In the genomic region with DNA sequence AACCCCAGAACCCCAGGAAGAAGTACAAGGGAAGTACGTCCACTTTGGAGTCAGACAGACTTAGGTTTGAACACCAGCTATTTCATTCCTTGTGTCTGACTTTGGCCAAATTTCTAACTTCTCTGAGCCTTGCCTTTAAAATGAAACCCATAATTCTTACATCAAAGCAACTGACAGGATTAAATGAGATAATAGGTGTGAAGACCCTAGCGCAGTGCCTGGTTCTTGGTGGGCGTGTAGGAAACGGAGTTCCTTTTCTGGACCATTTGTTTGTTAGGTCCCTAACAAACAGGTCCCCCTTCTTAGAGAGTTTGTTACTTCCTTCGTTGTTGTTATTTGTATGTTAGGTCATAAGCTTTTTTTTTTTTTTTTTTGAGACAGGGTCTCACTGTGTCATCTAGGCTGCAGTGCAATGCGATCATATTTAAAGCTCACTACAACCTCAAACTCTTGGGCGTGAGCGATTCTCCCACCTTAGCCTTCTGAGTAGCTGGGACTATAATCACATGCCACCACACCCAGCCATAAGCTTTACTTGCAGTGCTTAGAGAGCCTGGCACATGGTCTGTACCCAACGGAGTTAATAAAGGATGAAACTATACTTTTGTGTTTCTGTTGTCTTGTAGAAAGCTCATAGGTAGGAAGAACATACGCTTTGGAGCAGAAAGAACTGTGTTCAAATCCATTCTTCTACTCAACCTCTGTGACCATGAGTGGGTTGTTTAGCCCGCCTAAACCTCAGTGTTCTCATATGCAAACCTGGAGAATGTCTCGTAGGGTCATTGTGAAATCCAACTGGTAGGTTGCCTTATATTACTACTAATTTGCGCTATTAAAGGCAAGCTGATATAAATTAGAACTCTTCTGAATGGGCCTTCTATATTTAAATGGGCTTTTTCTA, we compare ENCODE assay signal across 1 cellular context.
TF ChIP-seq lines count a peak whose summit lies in the region.

No MANE protein-coding gene starts in this region.

TF ChIP-seq in HepG2, 621 proteins besides CTCF, POLR2A, EP300 and RAD21:
- TF ChIP-seq, protein P1, sequence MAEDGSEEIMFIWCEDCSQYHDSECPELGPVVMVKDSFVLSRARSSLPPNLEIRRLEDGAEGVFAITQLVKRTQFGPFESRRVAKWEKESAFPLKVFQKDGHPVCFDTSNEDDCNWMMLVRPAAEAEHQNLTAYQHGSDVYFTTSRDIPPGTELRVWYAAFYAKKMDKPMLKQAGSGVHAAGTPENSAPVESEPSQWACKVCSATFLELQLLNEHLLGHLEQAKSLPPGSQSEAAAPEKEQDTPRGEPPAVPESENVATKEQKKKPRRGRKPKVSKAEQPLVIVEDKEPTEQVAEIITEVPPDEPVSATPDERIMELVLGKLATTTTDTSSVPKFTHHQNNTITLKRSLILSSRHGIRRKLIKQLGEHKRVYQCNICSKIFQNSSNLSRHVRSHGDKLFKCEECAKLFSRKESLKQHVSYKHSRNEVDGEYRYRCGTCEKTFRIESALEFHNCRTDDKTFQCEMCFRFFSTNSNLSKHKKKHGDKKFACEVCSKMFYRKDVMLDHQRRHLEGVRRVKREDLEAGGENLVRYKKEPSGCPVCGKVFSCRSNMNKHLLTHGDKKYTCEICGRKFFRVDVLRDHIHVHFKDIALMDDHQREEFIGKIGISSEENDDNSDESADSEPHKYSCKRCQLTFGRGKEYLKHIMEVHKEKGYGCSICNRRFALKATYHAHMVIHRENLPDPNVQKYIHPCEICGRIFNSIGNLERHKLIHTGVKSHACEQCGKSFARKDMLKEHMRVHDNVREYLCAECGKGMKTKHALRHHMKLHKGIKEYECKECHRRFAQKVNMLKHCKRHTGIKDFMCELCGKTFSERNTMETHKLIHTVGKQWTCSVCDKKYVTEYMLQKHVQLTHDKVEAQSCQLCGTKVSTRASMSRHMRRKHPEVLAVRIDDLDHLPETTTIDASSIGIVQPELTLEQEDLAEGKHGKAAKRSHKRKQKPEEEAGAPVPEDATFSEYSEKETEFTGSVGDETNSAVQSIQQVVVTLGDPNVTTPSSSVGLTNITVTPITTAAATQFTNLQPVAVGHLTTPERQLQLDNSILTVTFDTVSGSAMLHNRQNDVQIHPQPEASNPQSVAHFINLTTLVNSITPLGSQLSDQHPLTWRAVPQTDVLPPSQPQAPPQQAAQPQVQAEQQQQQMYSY (CRISPR knock-in tag; IDR thresholded peaks at IDR 0.05) = no peak
- TF ChIP-seq, protein P2, sequence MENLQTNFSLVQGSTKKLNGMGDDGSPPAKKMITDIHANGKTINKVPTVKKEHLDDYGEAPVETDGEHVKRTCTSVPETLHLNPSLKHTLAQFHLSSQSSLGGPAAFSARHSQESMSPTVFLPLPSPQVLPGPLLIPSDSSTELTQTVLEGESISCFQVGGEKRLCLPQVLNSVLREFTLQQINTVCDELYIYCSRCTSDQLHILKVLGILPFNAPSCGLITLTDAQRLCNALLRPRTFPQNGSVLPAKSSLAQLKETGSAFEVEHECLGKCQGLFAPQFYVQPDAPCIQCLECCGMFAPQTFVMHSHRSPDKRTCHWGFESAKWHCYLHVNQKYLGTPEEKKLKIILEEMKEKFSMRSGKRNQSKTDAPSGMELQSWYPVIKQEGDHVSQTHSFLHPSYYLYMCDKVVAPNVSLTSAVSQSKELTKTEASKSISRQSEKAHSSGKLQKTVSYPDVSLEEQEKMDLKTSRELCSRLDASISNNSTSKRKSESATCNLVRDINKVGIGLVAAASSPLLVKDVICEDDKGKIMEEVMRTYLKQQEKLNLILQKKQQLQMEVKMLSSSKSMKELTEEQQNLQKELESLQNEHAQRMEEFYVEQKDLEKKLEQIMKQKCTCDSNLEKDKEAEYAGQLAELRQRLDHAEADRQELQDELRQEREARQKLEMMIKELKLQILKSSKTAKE (CRISPR knock-in tag; IDR thresholded peaks at IDR 0.05; ENCODE audit: borderline replicate concordance) = no peak
- TF ChIP-seq RFX3 (CRISPR knock-in tag; IDR thresholded peaks at IDR 0.05) (no peak), ZKSCAN5 (CRISPR knock-in tag; IDR thresholded peaks at IDR 0.05) (no peak), CEBPB (IDR thresholded peaks at IDR 0.05; ENCODE audit: borderline replicate concordance, low read depth, low read length) (peak; percentile 35; the same call in 1 of the 2 replicates), RBAK (CRISPR knock-in tag; IDR thresholded peaks at IDR 0.05) (no peak)
- TF ChIP-seq, protein P3, sequence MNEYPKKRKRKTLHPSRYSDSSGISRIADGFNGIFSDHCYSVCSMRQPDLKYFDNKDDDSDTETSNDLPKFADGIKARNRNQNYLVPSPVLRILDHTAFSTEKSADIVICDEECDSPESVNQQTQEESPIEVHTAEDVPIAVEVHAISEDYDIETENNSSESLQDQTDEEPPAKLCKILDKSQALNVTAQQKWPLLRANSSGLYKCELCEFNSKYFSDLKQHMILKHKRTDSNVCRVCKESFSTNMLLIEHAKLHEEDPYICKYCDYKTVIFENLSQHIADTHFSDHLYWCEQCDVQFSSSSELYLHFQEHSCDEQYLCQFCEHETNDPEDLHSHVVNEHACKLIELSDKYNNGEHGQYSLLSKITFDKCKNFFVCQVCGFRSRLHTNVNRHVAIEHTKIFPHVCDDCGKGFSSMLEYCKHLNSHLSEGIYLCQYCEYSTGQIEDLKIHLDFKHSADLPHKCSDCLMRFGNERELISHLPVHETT (CRISPR knock-in tag; conservative IDR thresholded peaks at IDR 0.05) = no peak
